ENCODE assay signal across 1 cellular context in the genomic region with DNA sequence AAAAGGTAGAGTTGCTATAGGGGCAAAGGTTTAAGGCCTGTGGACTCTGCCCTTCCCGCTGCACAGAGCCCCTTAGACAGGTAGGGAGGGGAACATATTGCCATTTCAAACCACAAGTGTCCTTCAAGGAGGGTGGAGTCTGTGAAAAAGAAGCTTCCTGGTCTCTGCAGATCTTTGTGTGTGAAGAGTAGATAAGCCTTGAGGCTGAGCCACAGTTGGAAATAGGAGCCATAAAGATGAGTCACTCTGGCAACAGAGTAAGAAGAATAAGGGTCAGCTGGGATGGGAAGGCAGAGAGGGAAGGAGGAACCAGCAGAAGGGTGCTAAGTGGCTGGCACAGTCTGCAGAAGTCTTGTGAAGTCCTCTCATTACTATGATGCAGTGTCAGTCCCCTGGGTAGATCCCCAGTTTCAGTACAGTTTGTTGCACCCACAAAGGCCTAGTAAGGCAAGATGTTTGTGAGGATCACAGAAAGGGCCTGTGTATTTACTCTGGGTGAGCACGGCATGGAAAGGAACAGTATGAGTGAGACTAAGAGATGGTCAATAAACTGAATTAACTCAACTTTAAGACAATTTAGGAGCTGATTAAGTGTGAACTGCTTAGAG.
TF ChIP-seq lines count a peak whose summit lies in the region.

No MANE protein-coding gene starts in this region.

TF ChIP-seq in K562, 482 proteins besides CTCF, POLR2A, EP300 and RAD21 (continued from another document and continues in another):
- TF ChIP-seq CXXC5 (CRISPR knock-in tag; IDR thresholded peaks at IDR 0.05): peak; percentile 57
- TF ChIP-seq ZNF589 (CRISPR knock-in tag; IDR thresholded peaks at IDR 0.05; ENCODE audit: low read depth): peak; percentile 77; the same call in 1 of the 2 replicates
- peak; percentile 87 for TF ChIP-seq ETV5 (CRISPR knock-in tag; IDR thresholded peaks at IDR 0.05; ENCODE audit: low read depth)
- TF ChIP-seq, protein P1, sequence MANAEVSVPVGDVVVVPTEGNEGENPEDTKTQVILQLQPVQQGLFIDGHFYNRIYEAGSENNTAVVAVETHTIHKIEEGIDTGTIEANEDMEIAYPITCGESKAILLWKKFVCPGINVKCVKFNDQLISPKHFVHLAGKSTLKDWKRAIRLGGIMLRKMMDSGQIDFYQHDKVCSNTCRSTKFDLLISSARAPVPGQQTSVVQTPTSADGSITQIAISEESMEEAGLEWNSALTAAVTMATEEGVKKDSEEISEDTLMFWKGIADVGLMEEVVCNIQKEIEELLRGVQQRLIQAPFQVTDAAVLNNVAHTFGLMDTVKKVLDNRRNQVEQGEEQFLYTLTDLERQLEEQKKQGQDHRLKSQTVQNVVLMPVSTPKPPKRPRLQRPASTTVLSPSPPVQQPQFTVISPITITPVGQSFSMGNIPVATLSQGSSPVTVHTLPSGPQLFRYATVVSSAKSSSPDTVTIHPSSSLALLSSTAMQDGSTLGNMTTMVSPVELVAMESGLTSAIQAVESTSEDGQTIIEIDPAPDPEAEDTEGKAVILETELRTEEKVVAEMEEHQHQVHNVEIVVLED (CRISPR knock-in tag; IDR thresholded peaks at IDR 0.05): no peak
- 0 out of 2 replicates have a peak, but pooled peaks have one; percentile 43 for TF ChIP-seq ZNF668 (CRISPR knock-in tag; IDR thresholded peaks at IDR 0.05)
- TF ChIP-seq SP1 (CRISPR knock-in tag; IDR thresholded peaks at IDR 0.05): peak; percentile 31; the same call in 1 of the 2 replicates
- TF ChIP-seq SRF (CRISPR knock-in tag; IDR thresholded peaks at IDR 0.05): peak in 1 of 2 experiments; percentile 62; a peak in 2 of 4 replicates
- TF ChIP-seq PHF21A (IDR thresholded peaks at IDR 0.05; ENCODE audit: borderline replicate concordance, low read depth): peak; percentile 70; the same call in 1 of the 2 replicates
- TF ChIP-seq CTBP1 (IDR thresholded peaks at IDR 0.05; ENCODE audit: borderline replicate concordance): peak; percentile 99
- 0 out of 2 replicates have a peak, but pooled peaks have one; percentile 40 for TF ChIP-seq ZNF274 (IDR thresholded peaks at IDR 0.05; ENCODE audit: borderline replicate concordance, low read depth, low read length)
- TF ChIP-seq, protein P2, sequence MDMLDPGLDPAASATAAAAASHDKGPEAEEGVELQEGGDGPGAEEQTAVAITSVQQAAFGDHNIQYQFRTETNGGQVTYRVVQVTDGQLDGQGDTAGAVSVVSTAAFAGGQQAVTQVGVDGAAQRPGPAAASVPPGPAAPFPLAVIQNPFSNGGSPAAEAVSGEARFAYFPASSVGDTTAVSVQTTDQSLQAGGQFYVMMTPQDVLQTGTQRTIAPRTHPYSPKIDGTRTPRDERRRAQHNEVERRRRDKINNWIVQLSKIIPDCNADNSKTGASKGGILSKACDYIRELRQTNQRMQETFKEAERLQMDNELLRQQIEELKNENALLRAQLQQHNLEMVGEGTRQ (CRISPR knock-in tag; IDR thresholded peaks at IDR 0.05): no peak
- TF ChIP-seq ARNT (IDR thresholded peaks at IDR 0.05): peak; percentile 68 to 97
- TF ChIP-seq, protein P3, sequence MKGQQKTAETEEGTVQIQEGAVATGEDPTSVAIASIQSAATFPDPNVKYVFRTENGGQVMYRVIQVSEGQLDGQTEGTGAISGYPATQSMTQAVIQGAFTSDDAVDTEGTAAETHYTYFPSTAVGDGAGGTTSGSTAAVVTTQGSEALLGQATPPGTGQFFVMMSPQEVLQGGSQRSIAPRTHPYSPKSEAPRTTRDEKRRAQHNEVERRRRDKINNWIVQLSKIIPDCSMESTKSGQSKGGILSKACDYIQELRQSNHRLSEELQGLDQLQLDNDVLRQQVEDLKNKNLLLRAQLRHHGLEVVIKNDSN (CRISPR knock-in tag; IDR thresholded peaks at IDR 0.05): peak; percentile 26; the same call in 1 of the 2 replicates
- peak; percentile 90 for TF ChIP-seq ESRRA (IDR thresholded peaks at IDR 0.05; ENCODE audit: borderline replicate concordance, low read depth)
- peak; percentile 79 for TF ChIP-seq NFRKB (IDR thresholded peaks at IDR 0.05; ENCODE audit: low read depth)
- no peak for TF ChIP-seq ZNF165 (CRISPR knock-in tag; IDR thresholded peaks at IDR 0.05; ENCODE audit: borderline replicate concordance)
- TF ChIP-seq, protein P4, sequence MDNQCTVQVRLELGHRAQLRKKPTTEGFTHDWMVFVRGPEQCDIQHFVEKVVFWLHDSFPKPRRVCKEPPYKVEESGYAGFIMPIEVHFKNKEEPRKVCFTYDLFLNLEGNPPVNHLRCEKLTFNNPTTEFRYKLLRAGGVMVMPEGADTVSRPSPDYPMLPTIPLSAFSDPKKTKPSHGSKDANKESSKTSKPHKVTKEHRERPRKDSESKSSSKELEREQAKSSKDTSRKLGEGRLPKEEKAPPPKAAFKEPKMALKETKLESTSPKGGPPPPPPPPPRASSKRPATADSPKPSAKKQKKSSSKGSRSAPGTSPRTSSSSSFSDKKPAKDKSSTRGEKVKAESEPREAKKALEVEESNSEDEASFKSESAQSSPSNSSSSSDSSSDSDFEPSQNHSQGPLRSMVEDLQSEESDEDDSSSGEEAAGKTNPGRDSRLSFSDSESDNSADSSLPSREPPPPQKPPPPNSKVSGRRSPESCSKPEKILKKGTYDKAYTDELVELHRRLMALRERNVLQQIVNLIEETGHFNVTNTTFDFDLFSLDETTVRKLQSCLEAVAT (IDR thresholded peaks at IDR 0.05): peak; percentile 43 to 92; a peak in 3 of 4 replicates
- TF ChIP-seq CHCHD3 (CRISPR knock-in tag; IDR thresholded peaks at IDR 0.05): no peak
- TF ChIP-seq NR2C2 (CRISPR knock-in tag; IDR thresholded peaks at IDR 0.05): no peak
- peak; percentile 56; the same call in 1 of the 2 replicates for TF ChIP-seq NR2C2 (tag; IDR thresholded peaks at IDR 0.05)
- no peak for TF ChIP-seq XRCC4 (IDR thresholded peaks at IDR 0.05; ENCODE audit: extremely low read depth, insufficient read depth, insufficient read length)
- 0 out of 2 replicates have a peak, but pooled peaks have one; percentile 13 for TF ChIP-seq ZNF384 (IDR thresholded peaks at IDR 0.05; ENCODE audit: low read depth, low read length)
- TF ChIP-seq ZNF551 (CRISPR knock-in tag; IDR thresholded peaks at IDR 0.05): no peak
- peak; percentile 86 for TF ChIP-seq ZNF197 (CRISPR knock-in tag; IDR thresholded peaks at IDR 0.05; ENCODE audit: low read depth)
- peak; percentile 82 for TF ChIP-seq C11orf30 (IDR thresholded peaks at IDR 0.05; ENCODE audit: low read depth)
- no peak for TF ChIP-seq ZBTB1 (CRISPR knock-in tag; IDR thresholded peaks at IDR 0.05; ENCODE audit: borderline replicate concordance, low read depth)
- peak; percentile 63 for TF ChIP-seq RBBP5 (IDR thresholded peaks at IDR 0.05; ENCODE audit: borderline replicate concordance, insufficient read depth, low read length, poor library complexity, severe bottlenecking)
- peak; percentile 95 for TF ChIP-seq SOX6 (IDR thresholded peaks at IDR 0.05)
- TF ChIP-seq TGIF2 (CRISPR knock-in tag; IDR thresholded peaks at IDR 0.05): peak; percentile 20; the same call in 1 of the 2 replicates
- TF ChIP-seq MEF2A (IDR thresholded peaks at IDR 0.05; ENCODE audit: control insufficient read depth, low read depth, low read length): peak; percentile 55; the same call in 1 of the 2 replicates
- TF ChIP-seq DNMT1 (IDR thresholded peaks at IDR 0.05): no peak
- TF ChIP-seq POLR2AphosphoS5 (IDR thresholded peaks at IDR 0.05; ENCODE audit: control insufficient read depth, insufficient read depth, low read depth, low read length): peak; percentile 97
- TF ChIP-seq, protein P5, sequence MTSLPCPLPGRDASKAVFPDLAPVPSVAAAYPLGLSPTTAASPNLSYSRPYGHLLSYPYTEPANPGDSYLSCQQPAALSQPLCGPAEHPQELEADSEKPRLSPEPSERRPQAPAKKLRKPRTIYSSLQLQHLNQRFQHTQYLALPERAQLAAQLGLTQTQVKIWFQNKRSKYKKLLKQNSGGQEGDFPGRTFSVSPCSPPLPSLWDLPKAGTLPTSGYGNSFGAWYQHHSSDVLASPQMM (CRISPR knock-in tag; IDR thresholded peaks at IDR 0.05): no peak
- no peak for TF ChIP-seq ELF2 (CRISPR knock-in tag; IDR thresholded peaks at IDR 0.05)
- TF ChIP-seq, protein P6, sequence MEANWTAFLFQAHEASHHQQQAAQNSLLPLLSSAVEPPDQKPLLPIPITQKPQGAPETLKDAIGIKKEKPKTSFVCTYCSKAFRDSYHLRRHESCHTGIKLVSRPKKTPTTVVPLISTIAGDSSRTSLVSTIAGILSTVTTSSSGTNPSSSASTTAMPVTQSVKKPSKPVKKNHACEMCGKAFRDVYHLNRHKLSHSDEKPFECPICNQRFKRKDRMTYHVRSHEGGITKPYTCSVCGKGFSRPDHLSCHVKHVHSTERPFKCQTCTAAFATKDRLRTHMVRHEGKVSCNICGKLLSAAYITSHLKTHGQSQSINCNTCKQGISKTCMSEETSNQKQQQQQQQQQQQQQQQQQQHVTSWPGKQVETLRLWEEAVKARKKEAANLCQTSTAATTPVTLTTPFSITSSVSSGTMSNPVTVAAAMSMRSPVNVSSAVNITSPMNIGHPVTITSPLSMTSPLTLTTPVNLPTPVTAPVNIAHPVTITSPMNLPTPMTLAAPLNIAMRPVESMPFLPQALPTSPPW (CRISPR knock-in tag; IDR thresholded peaks at IDR 0.05): peak; percentile 64
- TF ChIP-seq, protein P7, sequence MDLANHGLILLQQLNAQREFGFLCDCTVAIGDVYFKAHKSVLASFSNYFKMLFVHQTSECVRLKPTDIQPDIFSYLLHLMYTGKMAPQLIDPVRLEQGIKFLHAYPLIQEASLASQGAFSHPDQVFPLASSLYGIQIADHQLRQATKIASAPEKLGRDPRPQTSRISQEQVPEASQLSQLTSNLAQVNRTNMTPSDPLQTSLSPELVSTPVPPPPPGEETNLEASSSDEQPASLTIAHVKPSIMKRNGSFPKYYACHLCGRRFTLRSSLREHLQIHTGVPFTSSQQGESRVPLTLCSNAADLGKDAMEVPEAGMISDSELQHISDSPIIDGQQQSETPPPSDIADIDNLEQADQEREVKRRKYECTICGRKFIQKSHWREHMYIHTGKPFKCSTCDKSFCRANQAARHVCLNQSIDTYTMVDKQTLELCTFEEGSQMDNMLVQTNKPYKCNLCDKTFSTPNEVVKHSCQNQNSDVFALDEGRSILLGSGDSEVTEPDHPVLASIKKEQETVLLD (IDR thresholded peaks at IDR 0.05): peak; percentile 61; the same call in 1 of the 2 replicates
- TF ChIP-seq GTF2E2 (tag; IDR thresholded peaks at IDR 0.05): peak; percentile 76; the same call in 1 of the 2 replicates
- TF ChIP-seq, protein P8, sequence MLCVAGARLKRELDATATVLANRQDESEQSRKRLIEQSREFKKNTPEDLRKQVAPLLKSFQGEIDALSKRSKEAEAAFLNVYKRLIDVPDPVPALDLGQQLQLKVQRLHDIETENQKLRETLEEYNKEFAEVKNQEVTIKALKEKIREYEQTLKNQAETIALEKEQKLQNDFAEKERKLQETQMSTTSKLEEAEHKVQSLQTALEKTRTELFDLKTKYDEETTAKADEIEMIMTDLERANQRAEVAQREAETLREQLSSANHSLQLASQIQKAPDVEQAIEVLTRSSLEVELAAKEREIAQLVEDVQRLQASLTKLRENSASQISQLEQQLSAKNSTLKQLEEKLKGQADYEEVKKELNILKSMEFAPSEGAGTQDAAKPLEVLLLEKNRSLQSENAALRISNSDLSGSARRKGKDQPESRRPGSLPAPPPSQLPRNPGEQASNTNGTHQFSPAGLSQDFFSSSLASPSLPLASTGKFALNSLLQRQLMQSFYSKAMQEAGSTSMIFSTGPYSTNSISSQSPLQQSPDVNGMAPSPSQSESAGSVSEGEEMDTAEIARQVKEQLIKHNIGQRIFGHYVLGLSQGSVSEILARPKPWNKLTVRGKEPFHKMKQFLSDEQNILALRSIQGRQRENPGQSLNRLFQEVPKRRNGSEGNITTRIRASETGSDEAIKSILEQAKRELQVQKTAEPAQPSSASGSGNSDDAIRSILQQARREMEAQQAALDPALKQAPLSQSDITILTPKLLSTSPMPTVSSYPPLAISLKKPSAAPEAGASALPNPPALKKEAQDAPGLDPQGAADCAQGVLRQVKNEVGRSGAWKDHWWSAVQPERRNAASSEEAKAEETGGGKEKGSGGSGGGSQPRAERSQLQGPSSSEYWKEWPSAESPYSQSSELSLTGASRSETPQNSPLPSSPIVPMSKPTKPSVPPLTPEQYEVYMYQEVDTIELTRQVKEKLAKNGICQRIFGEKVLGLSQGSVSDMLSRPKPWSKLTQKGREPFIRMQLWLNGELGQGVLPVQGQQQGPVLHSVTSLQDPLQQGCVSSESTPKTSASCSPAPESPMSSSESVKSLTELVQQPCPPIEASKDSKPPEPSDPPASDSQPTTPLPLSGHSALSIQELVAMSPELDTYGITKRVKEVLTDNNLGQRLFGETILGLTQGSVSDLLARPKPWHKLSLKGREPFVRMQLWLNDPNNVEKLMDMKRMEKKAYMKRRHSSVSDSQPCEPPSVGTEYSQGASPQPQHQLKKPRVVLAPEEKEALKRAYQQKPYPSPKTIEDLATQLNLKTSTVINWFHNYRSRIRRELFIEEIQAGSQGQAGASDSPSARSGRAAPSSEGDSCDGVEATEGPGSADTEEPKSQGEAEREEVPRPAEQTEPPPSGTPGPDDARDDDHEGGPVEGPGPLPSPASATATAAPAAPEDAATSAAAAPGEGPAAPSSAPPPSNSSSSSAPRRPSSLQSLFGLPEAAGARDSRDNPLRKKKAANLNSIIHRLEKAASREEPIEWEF (CRISPR knock-in tag; IDR thresholded peaks at IDR 0.05): peak; percentile 47
- peak; percentile 96 for TF ChIP-seq PML (IDR thresholded peaks at IDR 0.05; ENCODE audit: low read length)
- TF ChIP-seq GATA2 (CRISPR knock-in tag; IDR thresholded peaks at IDR 0.05): peak; percentile 95
- peak; percentile 95 for TF ChIP-seq STAT5A (IDR thresholded peaks at IDR 0.05; ENCODE audit: borderline replicate concordance, low read length)
- TF ChIP-seq MAFF (IDR thresholded peaks at IDR 0.05; ENCODE audit: low read length): peak; percentile 54
- TF ChIP-seq, protein P9, sequence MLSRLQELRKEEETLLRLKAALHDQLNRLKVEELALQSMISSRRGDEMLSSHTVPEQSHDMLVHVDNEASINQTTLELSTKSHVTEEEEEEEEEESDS (CRISPR knock-in tag; IDR thresholded peaks at IDR 0.05): no peak
- TF ChIP-seq, protein P10, sequence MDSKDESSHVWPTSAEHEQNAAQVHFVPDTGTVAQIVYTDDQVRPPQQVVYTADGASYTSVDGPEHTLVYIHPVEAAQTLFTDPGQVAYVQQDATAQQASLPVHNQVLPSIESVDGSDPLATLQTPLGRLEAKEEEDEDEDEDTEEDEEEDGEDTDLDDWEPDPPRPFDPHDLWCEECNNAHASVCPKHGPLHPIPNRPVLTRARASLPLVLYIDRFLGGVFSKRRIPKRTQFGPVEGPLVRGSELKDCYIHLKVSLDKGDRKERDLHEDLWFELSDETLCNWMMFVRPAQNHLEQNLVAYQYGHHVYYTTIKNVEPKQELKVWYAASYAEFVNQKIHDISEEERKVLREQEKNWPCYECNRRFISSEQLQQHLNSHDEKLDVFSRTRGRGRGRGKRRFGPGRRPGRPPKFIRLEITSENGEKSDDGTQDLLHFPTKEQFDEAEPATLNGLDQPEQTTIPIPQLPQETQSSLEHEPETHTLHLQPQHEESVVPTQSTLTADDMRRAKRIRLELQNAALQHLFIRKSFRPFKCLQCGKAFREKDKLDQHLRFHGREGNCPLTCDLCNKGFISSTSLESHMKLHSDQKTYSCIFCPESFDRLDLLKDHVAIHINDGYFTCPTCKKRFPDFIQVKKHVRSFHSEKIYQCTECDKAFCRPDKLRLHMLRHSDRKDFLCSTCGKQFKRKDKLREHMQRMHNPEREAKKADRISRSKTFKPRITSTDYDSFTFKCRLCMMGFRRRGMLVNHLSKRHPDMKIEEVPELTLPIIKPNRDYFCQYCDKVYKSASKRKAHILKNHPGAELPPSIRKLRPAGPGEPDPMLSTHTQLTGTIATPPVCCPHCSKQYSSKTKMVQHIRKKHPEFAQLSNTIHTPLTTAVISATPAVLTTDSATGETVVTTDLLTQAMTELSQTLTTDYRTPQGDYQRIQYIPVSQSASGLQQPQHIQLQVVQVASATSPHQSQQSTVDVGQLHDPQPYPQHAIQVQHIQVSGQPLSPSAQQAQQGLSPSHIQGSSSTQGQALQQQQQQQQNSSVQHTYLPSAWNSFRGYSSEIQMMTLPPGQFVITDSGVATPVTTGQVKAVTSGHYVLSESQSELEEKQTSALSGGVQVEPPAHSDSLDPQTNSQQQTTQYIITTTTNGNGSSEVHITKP (IDR thresholded peaks at IDR 0.05; ENCODE audit: partially characterized antibody): peak; percentile 86
